ENCODE assay signal across 8 cellular contexts in genomic region chr2:176002684-176003225, GRCh38. TPM values are rescaled to one million over a fixed set of nuclear protein-coding genes. Genes with fewer than 3 reads are reported as not detected.
DNase-seq lines count a peak whose midpoint lies in the region; ATAC-seq, FAIRE-seq and TF ChIP-seq lines count a peak whose summit lies in the region.

No MANE protein-coding gene starts in this region.

- TF ChIP-seq CTCF in endothelial cell of umbilical vein (IDR thresholded peaks at IDR 0.05; ENCODE audit: extremely low read depth in 1 of 2, insufficient read depth in 1 of 2, low read depth in 1 of 2, low read length in 2 of 2) = no peak

- no peaks in the 10 kb centered on the region for H4K20me1 ChIP-seq in endothelial cell of umbilical vein (replicated peaks; ENCODE audit: control insufficient read depth, extremely low read depth, insufficient read depth, low read length)

- peak overlapping the region; percentile 60 for H2AFZ ChIP-seq in endothelial cell of umbilical vein (ENCODE audit: low read depth, low read length)

- CTCF ChIA-PET in endothelial cell of umbilical vein (lab: Charles Lee) = interaction anchor here (1.2 to 1.3 kb wide), 2 partner anchors 12 to 1146 kb away, joined by 4 read pairs; no protein-coding TSS in a partner anchor

- dilution Hi-C loops in endothelial cell of umbilical vein (cut with MboI; ENCODE audit: extremely low pct_ligation_motif_present, low sequenced_read_pairs) = no loop called here

- TF ChIP-seq POLR2A in endothelial cell of umbilical vein (IDR thresholded peaks at IDR 0.05; ENCODE audit: low read depth, low read length) = no peak

- peak; percentile 20 for DNase-seq in NCI-H2171 treated with DMSO at 0.1 percent for 48 hours (lab: John Stamatoyannopoulos, UW)
- no peak for DNase-seq in NCI-H2171 (lab: John Stamatoyannopoulos, UW)
- no peak for DNase-seq in SJCRH30
- DNase-seq in endothelial cell of umbilical vein (ENCODE audit: low read depth, low spot score) = no peak

- H3K4me3 ChIP-seq in SJCRH30 = peak overlapping the region; percentile 82
- H3K4me3 ChIP-seq in endothelial cell of umbilical vein (replicated peaks in 1 of 3; ENCODE audit: insufficient read depth in 1 of 3, low read depth in 1 of 3, low read length in 3 of 3) = peak overlapping the region; percentile 13 to 83 (median 58)
- H3K4me3 ChIP-seq in muscle layer of colon (ENCODE audit: low read depth in 1 of 2, low read length in 2 of 2) = peak overlapping the region; percentile 39 to 92

- ATAC-seq in HG03066 (IDR thresholded peaks at IDR 0.05; ENCODE audit: low read depth, unreplicated experiment) = peak; percentile 3
- no peak for ATAC-seq in HG03571 (IDR thresholded peaks at IDR 0.05; ENCODE audit: unreplicated experiment)
- no peak for ATAC-seq in HG03354 (IDR thresholded peaks at IDR 0.05; ENCODE audit: poor library complexity, severe bottlenecking, unreplicated experiment)

- H3K9me3 ChIP-seq in SJCRH30 (replicated peaks) (no peaks in the 10 kb centered on the region), endothelial cell of umbilical vein (replicated peaks; ENCODE audit: control insufficient read depth, insufficient read depth, low read length) (no peaks in the 10 kb centered on the region), muscle layer of colon (ENCODE audit: low read length) (no peaks in the 10 kb centered on the region)

- H3K27me3 ChIP-seq in SJCRH30 (no peaks in the 10 kb centered on the region), endothelial cell of umbilical vein (ENCODE audit: control insufficient read depth in 2 of 2, insufficient read depth in 2 of 2, low read length in 2 of 2) (peaks cover 0 to 2% of the 10 kb centered on the region in 2 experiments), muscle layer of colon (ENCODE audit: control insufficient read depth in 1 of 2, insufficient read depth in 2 of 2, low read length in 2 of 2) (no peaks in the 10 kb centered on the region)

- FAIRE-seq in endothelial cell of umbilical vein (lab: Jason Lieb, UNC) = peak; percentile 28

- peaks cover 20% of the 10 kb centered on the region for H3K79me2 ChIP-seq in endothelial cell of umbilical vein (ENCODE audit: control insufficient read depth, insufficient read depth, low read length)

- intact Hi-C loops in endothelial cell of umbilical vein (cut with micrococcal nuclease) = loop anchor here (2.0 to 5.0 kb wide), 3 partner anchors 16 to 650 kb away; no protein-coding TSS in a partner anchor

- POLR2A ChIA-PET in endothelial cell of umbilical vein (lab: Charles Lee) = no interaction called here

- H3K9ac ChIP-seq in endothelial cell of umbilical vein (replicated peaks; ENCODE audit: extremely low read depth, insufficient read depth, low read length) (peak overlapping the region; percentile 41), muscle layer of colon (ENCODE audit: low read length) (peak overlapping the region; percentile 69)

- H3K4me1 ChIP-seq in SJCRH30 = no peaks in the 10 kb centered on the region; the same call in 1 of the 2 replicates
- H3K4me1 ChIP-seq in endothelial cell of umbilical vein (ENCODE audit: control insufficient read depth, extremely low read depth, insufficient read depth, low read length) = peaks cover 17% of the 10 kb centered on the region
- no peaks in the 10 kb centered on the region for H3K4me1 ChIP-seq in muscle layer of colon (ENCODE audit: insufficient read depth, low read length)

- peak overlapping the region; percentile 86 for H3K4me2 ChIP-seq in endothelial cell of umbilical vein (ENCODE audit: insufficient read depth, low read length)

- no peaks in the 10 kb centered on the region for H3K9me1 ChIP-seq in endothelial cell of umbilical vein (replicated peaks; ENCODE audit: control insufficient read depth, extremely low read depth, insufficient read depth, low read length)

- H3K36me3 ChIP-seq in SJCRH30 = no peaks in the 10 kb centered on the region
- H3K36me3 ChIP-seq in endothelial cell of umbilical vein (ENCODE audit: control insufficient read depth in 2 of 2, extremely low read depth in 1 of 2, insufficient read depth in 2 of 2, low read length in 2 of 2) = no peaks in the 10 kb centered on the region
- no peaks in the 10 kb centered on the region for H3K36me3 ChIP-seq in muscle layer of colon (ENCODE audit: insufficient read depth, low read length)

- H3K27ac ChIP-seq in SJCRH30 = peak overlapping the region; percentile 62
- H3K27ac ChIP-seq in endothelial cell of umbilical vein (ENCODE audit: insufficient read depth, low read depth, low read length) = no peak overlapping the region
- peak overlapping the region; percentile 70 for H3K27ac ChIP-seq in muscle layer of colon (ENCODE audit: low read depth, low read length)

- TSS peak; percentile 71 for BruUV-seq in endothelial cell of umbilical vein (replicated peaks; lab: Mats Ljungman, UMichigan)

TF ChIP-seq in endothelial cell of umbilical vein, 7 proteins besides CTCF, POLR2A, EP300 and RAD21:
- TF ChIP-seq JUN (IDR thresholded peaks at IDR 0.05; ENCODE audit: borderline replicate concordance, insufficient read depth, insufficient read length, low read depth) (no peak), MAX (IDR thresholded peaks at IDR 0.05; ENCODE audit: insufficient read depth, insufficient read length) (no peak), GATA2 (IDR thresholded peaks at IDR 0.05; ENCODE audit: insufficient read depth, insufficient read length, low read depth, low read length) (no peak)

RNA-seq across cellular contexts. Expression of gene LNPK, which starts 0.7 kb away (rescaled TPM):
- total RNA-seq in SJCRH30 (2014; rRNA removed; shearing (Covaris generic)) = 29.4 and 29.5 TPM in 2 replicates
- 11.2 and 11.8 TPM in 2 replicates for total RNA-seq in endothelial cell of umbilical vein
- 1.9 and 2.4 TPM in 2 replicates for polyA plus RNA-seq in endothelial cell of umbilical vein
- 3.3 and 3.6 TPM in 2 replicates for polyA plus RNA-seq in endothelial cell of umbilical vein (2011; cell fraction: cytosol; rRNA removed)
- 9.9 and 13.2 TPM in 2 replicates for polyA plus RNA-seq in endothelial cell of umbilical vein (2011; cell fraction: nucleus; rRNA removed)
- polyA plus RNA-seq in endothelial cell of umbilical vein (2012) = 4.8 and 5.7 TPM in 2 replicates
- 8.7 and 10.5 TPM in 2 replicates for polyA minus RNA-seq in endothelial cell of umbilical vein
- polyA minus RNA-seq in endothelial cell of umbilical vein (2011; cell fraction: cytosol; rRNA and poly(A)+ RNA removed) = 11.1 TPM
- polyA minus RNA-seq in endothelial cell of umbilical vein (2011; cell fraction: nucleus; rRNA and poly(A)+ RNA removed) = 11.8 and 19.9 TPM in 2 replicates
